7 cellular contexts compared by ENCODE assay signal in the genomic region with DNA sequence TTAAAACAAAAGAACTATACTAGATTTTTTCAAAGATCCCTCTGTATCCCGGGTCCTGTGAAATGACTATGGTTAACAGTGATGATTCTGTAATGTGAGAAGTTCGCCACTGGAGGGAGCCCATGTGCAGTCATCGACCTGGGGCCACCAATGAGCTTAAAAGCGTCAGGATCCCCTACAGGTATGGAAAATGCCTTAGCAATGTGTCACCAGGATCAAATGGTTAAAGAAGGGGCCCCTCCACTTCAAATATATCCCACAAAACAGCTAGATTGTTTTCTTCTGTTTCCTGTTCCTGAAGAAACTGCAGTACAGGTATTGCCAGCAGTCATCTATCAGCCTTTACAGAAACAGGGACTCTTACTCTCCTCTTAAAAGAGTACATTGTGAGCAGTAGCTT. TPM values are rescaled to one million over a fixed set of nuclear protein-coding genes. Genes with fewer than 3 reads are reported as not detected.
DNase-seq lines count a peak whose midpoint lies in the region; TF ChIP-seq lines count a peak whose summit lies in the region.

No MANE protein-coding gene starts in this region.

- no peaks in the 10 kb centered on the region for H3K9me3 Mint-ChIP-seq in IgD-negative memory B cell

- H3K4me3 ChIP-seq in trophoblast cell (ENCODE audit: low read depth, low read length) (no peak overlapping the region), uterus (no peak overlapping the region)

- peaks cover 2% of the 10 kb centered on the region for H3K79me1 ChIP-seq in trophoblast cell (ENCODE audit: low read length)

- peaks cover 10% of the 10 kb centered on the region for H3K27me3 Mint-ChIP-seq in IgD-negative memory B cell

- H3K4me2 ChIP-seq in trophoblast cell (ENCODE audit: low read length): no peak overlapping the region

- no peak for TF ChIP-seq POLR2A in uterus (IDR thresholded peaks at IDR 0.05)

- no peak overlapping the region for H2AFZ ChIP-seq in trophoblast cell (ENCODE audit: insufficient read depth, low read length, poor library complexity)

- peaks cover 29 to 40% (median 34%) of the 10 kb centered on the region in 3 donors for H3K4me1 Mint-ChIP-seq in IgD-negative memory B cell

- H3K23ac ChIP-seq in trophoblast cell (ENCODE audit: low read length): no peak overlapping the region

- H3K4me1 ChIP-seq in trophoblast cell (ENCODE audit: control insufficient read depth in 1 of 2, insufficient read depth in 2 of 2, low read length in 2 of 2) (peaks cover 5 to 9% of the 10 kb centered on the region in 2 experiments), uterus (no peaks in the 10 kb centered on the region)

- H3K14ac ChIP-seq in trophoblast cell (ENCODE audit: low read length): no peak overlapping the region

- peak; percentile 61 for DNase-seq in RPMI8226
- DNase-seq in activated effector memory CD4-positive, alpha-beta T cell treated with Interleukin-2 at 50 U/mL for 16 hours: peak; percentile 52
- peak; percentile 59 for DNase-seq in germinal center (ENCODE audit: low spot score)
- peak; percentile 46 to 85 for DNase-seq in trophoblast cell
- DNase-seq in uterus: peak; percentile 26 to 38

- H3K9me3 ChIP-seq in trophoblast cell (ENCODE audit: insufficient read depth, low read depth, low read length) (no peaks in the 10 kb centered on the region), uterus (no peaks in the 10 kb centered on the region)

- H3K27ac Mint-ChIP-seq in IgD-negative memory B cell: peak overlapping the region; percentile 85 to 99 (median 96)

- H3K27ac ChIP-seq in trophoblast cell (ENCODE audit: low read depth, low read length): no peak overlapping the region
- no peak overlapping the region for H3K27ac ChIP-seq in uterus

- H3K4ac ChIP-seq in trophoblast cell (ENCODE audit: low read depth, low read length): no peak overlapping the region

- intact Hi-C loops in uterus (cut with DNase I; ENCODE audit: low total_unique reads): no loop called here

- TF ChIP-seq CTCF in GM12874 (IDR thresholded peaks at IDR 0.05; ENCODE audit: insufficient read depth, low read depth, low read length) (peak; percentile 69), uterus (IDR thresholded peaks at IDR 0.05) (peak; percentile 49 to 63 (median 58))

- H2AK5ac ChIP-seq in trophoblast cell (ENCODE audit: low read length): no peak overlapping the region

- no peak overlapping the region for H4K12ac ChIP-seq in trophoblast cell (ENCODE audit: low read depth, low read length)

- H3K9ac ChIP-seq in trophoblast cell (ENCODE audit: low read length): no peak overlapping the region

- H4K8ac ChIP-seq in trophoblast cell (ENCODE audit: low read depth, low read length): no peak overlapping the region

- H3K18ac ChIP-seq in trophoblast cell (ENCODE audit: low read length): no peak overlapping the region

- H3K4me3 Mint-ChIP-seq in IgD-negative memory B cell: peak overlapping the region in 3 of 4 donors; percentile 19 to 48 (median 47)

- H3K36me3 Mint-ChIP-seq in IgD-negative memory B cell: no peaks in the 10 kb centered on the region

- no peak overlapping the region for H2BK120ac ChIP-seq in trophoblast cell (ENCODE audit: insufficient read depth, low read length, poor library complexity)

- WGBS in trophoblast cell (ENCODE audit: extremely low coverage, insufficient coverage, insufficient read length): no CpG with 5 or more reads among the region's 4 CpGs

- no peaks in the 10 kb centered on the region for H3K27me3 ChIP-seq in trophoblast cell (ENCODE audit: insufficient read depth, low read length)
- no peaks in the 10 kb centered on the region for H3K27me3 ChIP-seq in uterus

- no peak overlapping the region for H2BK5ac ChIP-seq in trophoblast cell (ENCODE audit: low read depth, low read length, poor library complexity)

- no peak overlapping the region for H4K91ac ChIP-seq in trophoblast cell (ENCODE audit: low read depth, low read length)

- H2BK12ac ChIP-seq in trophoblast cell (ENCODE audit: low read length): no peak overlapping the region

- H3K36me3 ChIP-seq in trophoblast cell (ENCODE audit: control insufficient read depth in 1 of 2, insufficient read depth in 2 of 2, low read length in 2 of 2): no peaks in the 10 kb centered on the region
- no peaks in the 10 kb centered on the region for H3K36me3 ChIP-seq in uterus

- no peaks in the 10 kb centered on the region for H3K79me2 ChIP-seq in trophoblast cell (ENCODE audit: control insufficient read depth, insufficient read depth, low read length, poor library complexity)

RNA-seq across cellular contexts. Expression of gene CHRNA1, which starts 15.3 kb away (rescaled TPM):
- 0.40 TPM for polyA plus RNA-seq in IgD-negative memory B cell
- polyA plus RNA-seq in trophoblast cell (2013): 0.04 TPM in 1 of 2 replicates, not detected in the other
- total RNA-seq in uterus: not detected
